Comparison of ENCODE assay signal across 19 cellular contexts in genomic region chr12:59122784-59123183, GRCh38.
"Had no signal": no experiment of that assay in that cellular context is flagged by ENCODE, and none has a peak within 500 bp of the region (broad histone marks: within the 10 kb centered on the region; RNA-seq: fewer than 3 reads in every experiment).

No MANE protein-coding gene starts in this region.

- H3K4me3 ChIP-seq: colonic mucosa, esophagus muscularis mucosa, vagina had no signal

- H3K27ac ChIP-seq: colonic mucosa, neutrophil, parathyroid adenoma, vagina had no signal

- DNase-seq: activated CD4-positive, alpha-beta memory T cell treated with anti-CD3 and anti-CD28 coated beads for 36 hours; activated CD4-positive, alpha-beta T cell treated with anti-CD3 and anti-CD28 coated beads for 36 hours; activated gamma-delta T cell treated with Interleukin-2 at 50 U/mL for 16 hours; activated naive CD8-positive, alpha-beta T cell treated with anti-CD3 and anti-CD28 coated beads for 36 hours; activated T-cell treated with anti-CD3 and anti-CD28 coated beads for 4 hours; amygdala; colonic mucosa; effector CD4-positive, alpha-beta T cell; foreskin melanocyte; head of caudate nucleus; kidney; stimulated activated CD8-positive, alpha-beta memory T cell treated with anti-CD3 and anti-CD28 coated beads, Interleukin-4, amount 100 ng/mL, for 48 hours; stimulated activated naive CD4-positive, alpha-beta T cell; T-cell; trophoblast cell had no signal
